In the genomic region with DNA sequence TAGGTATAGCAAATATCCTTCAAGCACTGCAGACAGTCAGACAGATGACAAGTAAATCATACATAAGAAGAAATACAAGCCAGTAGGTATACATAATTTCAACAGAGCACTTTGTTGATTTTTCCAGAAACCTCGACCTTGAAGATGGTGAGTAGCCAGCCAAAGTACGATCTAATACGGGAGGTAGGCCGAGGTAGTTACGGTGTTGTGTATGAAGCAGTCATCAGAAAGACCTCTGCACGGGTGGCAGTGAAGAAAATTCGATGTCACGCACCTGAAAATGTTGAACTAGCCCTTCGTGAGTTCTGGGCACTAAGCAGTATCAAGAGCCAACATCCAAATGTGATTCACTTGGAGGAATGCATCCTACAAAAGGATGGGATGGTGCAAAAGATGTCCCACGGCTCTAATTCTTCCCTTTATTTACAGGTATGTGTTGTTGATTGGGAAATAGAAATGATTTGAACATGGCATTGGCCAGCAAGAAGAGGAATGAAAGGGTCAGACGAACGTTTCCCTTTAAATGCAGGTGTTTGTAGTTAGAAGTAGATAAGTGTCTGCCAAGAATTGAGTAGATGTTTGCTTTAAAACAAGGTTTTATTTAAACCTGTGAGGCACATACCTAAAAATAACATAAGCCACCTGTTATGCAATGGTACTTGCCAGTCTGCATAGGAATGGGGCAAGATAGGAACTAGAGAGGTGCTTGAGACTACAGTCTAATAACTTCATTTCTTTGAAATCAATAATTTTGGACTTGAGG, we compare ENCODE assay signal across 20 cellular contexts. TPM values are rescaled to one million over a fixed set of nuclear protein-coding genes. Genes with fewer than 3 reads are reported as not detected.
DNase-seq lines count a peak whose midpoint lies in the region; ATAC-seq and TF ChIP-seq lines count a peak whose summit lies in the region.
"Had no signal": no experiment of that assay in that cellular context is flagged by ENCODE, and none has a peak within 500 bp of the region (broad histone marks: within the 10 kb centered on the region; RNA-seq: fewer than 3 reads in every experiment).

No MANE protein-coding gene starts in this region.

- POLR2A ChIA-PET in T-cell (lab: Charles Lee): no interaction called here

- peak overlapping the region; percentile 11 to 43 (median 22) for H3K4me3 Mint-ChIP-seq in T-cell
- no peak overlapping the region for H3K4me3 Mint-ChIP-seq in activated T-helper 1 cell treated with anti-CD3 and anti-CD28 coated beads, Interleukin-12 subunit alpha, Interleukin-12 subunit beta, Interleukin-2, Interleukin-4 antibody, amounts not matched to agents 30 ng/mL and 10 ng/mL and 1 ng/mL, durations not matched to agents 14 hours and 24 hours and 36 hours

- no peaks in the 10 kb centered on the region for H3K9me3 Mint-ChIP-seq in T-cell
- no peaks in the 10 kb centered on the region for H3K9me3 Mint-ChIP-seq in activated T-helper 1 cell treated with anti-CD3 and anti-CD28 coated beads, Interleukin-12 subunit alpha, Interleukin-12 subunit beta, Interleukin-2, Interleukin-4 antibody, amounts not matched to agents 30 ng/mL and 10 ng/mL and 1 ng/mL, durations not matched to agents 14 hours and 24 hours and 36 hours
- H3K9me3 Mint-ChIP-seq: activated T-cell treated with anti-CD3 and anti-CD28 coated beads, Interleukin-2, amount 50 U/mL, for 72 hours; naive B cell had no signal

- H3K9me3 ChIP-seq in left ventricle myocardium inferior (replicated peaks) (no peaks in the 10 kb centered on the region), muscle layer of duodenum (ENCODE audit: control insufficient read depth in 1 of 2, low read length in 2 of 2) (no peaks in the 10 kb centered on the region)
- H3K9me3 ChIP-seq: MG63 had no signal

- H3K27ac Mint-ChIP-seq in T-cell: no peak overlapping the region
- no peak overlapping the region for H3K27ac Mint-ChIP-seq in activated T-helper 1 cell treated with anti-CD3 and anti-CD28 coated beads, Interleukin-12 subunit alpha, Interleukin-12 subunit beta, Interleukin-2, Interleukin-4 antibody, amounts not matched to agents 30 ng/mL and 10 ng/mL and 1 ng/mL, durations not matched to agents 14 hours and 24 hours and 36 hours
- H3K27ac Mint-ChIP-seq: activated T-cell treated with anti-CD3 and anti-CD28 coated beads, Interleukin-2, amount 50 U/mL, for 72 hours had no signal

- peak overlapping the region; percentile 97 for H3K27ac ChIP-seq in left ventricle myocardium inferior (replicated peaks)
- H3K27ac ChIP-seq in muscle layer of duodenum (ENCODE audit: low read length): peak overlapping the region; percentile 2

- peaks cover 22% of the 10 kb centered on the region for H3K36me3 Mint-ChIP-seq in T-cell
- peaks cover 25% of the 10 kb centered on the region for H3K36me3 Mint-ChIP-seq in activated T-helper 1 cell treated with anti-CD3 and anti-CD28 coated beads, Interleukin-12 subunit alpha, Interleukin-12 subunit beta, Interleukin-2, Interleukin-4 antibody, amounts not matched to agents 30 ng/mL and 10 ng/mL and 1 ng/mL, durations not matched to agents 14 hours and 24 hours and 36 hours (ENCODE audit: low read depth)

- intact Hi-C loops in left ventricle myocardium inferior (cut with micrococcal nuclease) (no loop called here), left cardiac atrium (cut with DNase I) (loop anchor here in 1 of 2 donors (10.0 kb wide), 1 partner anchor 120 kb away; the partner anchor contains the start of gene CEP85)
- intact Hi-C loops in activated T-helper 1 cell treated with anti-CD3 and anti-CD28 coated beads, Interleukin-12 subunit alpha, Interleukin-12 subunit beta, Interleukin-2, Interleukin-4 antibody, amounts not matched to agents 30 ng/mL and 10 ng/mL and 1 ng/mL, durations not matched to agents 14 hours and 24 hours and 36 hours (cut with micrococcal nuclease): loop anchor here (5.0 kb wide), 1 partner anchor 207 kb away; the partner anchor contains the start of gene STMN1

- CTCF ChIA-PET in T-cell (lab: Charles Lee): interaction anchor here in 1 of 2 donors (0.7 to 1.4 kb wide), 6 partner anchors 9 to 31 kb away, joined by 3 to 8 read pairs (median 5); no protein-coding TSS in a partner anchor

- H3K4me3 ChIP-seq in left ventricle myocardium inferior (peak overlapping the region; percentile 86), muscle layer of duodenum (ENCODE audit: low read depth in 1 of 2, low read length in 2 of 2) (no peak overlapping the region)
- H3K4me3 ChIP-seq: MG63 had no signal

- no peak for TF ChIP-seq CTCF in left ventricle myocardium inferior (IDR thresholded peaks at IDR 0.05; ENCODE audit: borderline replicate concordance)

- H3K4me1 ChIP-seq in left ventricle myocardium inferior: peaks cover 65% of the 10 kb centered on the region
- H3K4me1 ChIP-seq in muscle layer of duodenum (ENCODE audit: control insufficient read depth in 1 of 2, insufficient read depth in 2 of 2, low read length in 2 of 2): peaks cover 14 to 24% of the 10 kb centered on the region in 2 donors

- peaks cover 33 to 48% (median 46%) of the 10 kb centered on the region in 3 donors for H3K4me1 Mint-ChIP-seq in T-cell
- peaks cover 55% of the 10 kb centered on the region for H3K4me1 Mint-ChIP-seq in activated T-helper 1 cell treated with anti-CD3 and anti-CD28 coated beads, Interleukin-12 subunit alpha, Interleukin-12 subunit beta, Interleukin-2, Interleukin-4 antibody, amounts not matched to agents 30 ng/mL and 10 ng/mL and 1 ng/mL, durations not matched to agents 14 hours and 24 hours and 36 hours (ENCODE audit: low read depth)

- H3K27me3 Mint-ChIP-seq in T-cell: no peaks in the 10 kb centered on the region
- no peaks in the 10 kb centered on the region for H3K27me3 Mint-ChIP-seq in activated T-helper 1 cell treated with anti-CD3 and anti-CD28 coated beads, Interleukin-12 subunit alpha, Interleukin-12 subunit beta, Interleukin-2, Interleukin-4 antibody, amounts not matched to agents 30 ng/mL and 10 ng/mL and 1 ng/mL, durations not matched to agents 14 hours and 24 hours and 36 hours (ENCODE audit: insufficient read depth)
- H3K27me3 Mint-ChIP-seq: naive B cell had no signal

- H3K27me3 ChIP-seq in left ventricle myocardium inferior (ENCODE audit: low read depth) (no peaks in the 10 kb centered on the region), muscle layer of duodenum (ENCODE audit: low read depth, low read length) (no peaks in the 10 kb centered on the region)
- H3K27me3 ChIP-seq: MG63 had no signal

- ATAC-seq in left cardiac atrium (no peak), T-cell (replicated peaks in 1 of 4) (no peak), GM21786 (IDR thresholded peaks at IDR 0.05; ENCODE audit: unreplicated experiment) (no peak), GM19467 (IDR thresholded peaks at IDR 0.05; ENCODE audit: unreplicated experiment) (no peak)
- ATAC-seq: activated T-cell treated with anti-CD3 and anti-CD28 coated beads, Interleukin-2, amount 50 U/mL, for 72 hours; esophagus mucosa had no signal

- H3K36me3 ChIP-seq in left ventricle myocardium inferior: peaks cover 54% of the 10 kb centered on the region
- peaks cover 18 to 21% of the 10 kb centered on the region in 2 donors for H3K36me3 ChIP-seq in muscle layer of duodenum (ENCODE audit: control insufficient read depth in 1 of 2, insufficient read depth in 2 of 2, low read length in 2 of 2)

- no peak for DNase-seq in left ventricle myocardium inferior
- DNase-seq in left cardiac atrium: no peak
- no peak for DNase-seq in T-cell
- no peak for DNase-seq in activated T-helper 1 cell treated with anti-CD3 and anti-CD28 coated beads, Interleukin-12 subunit alpha, Interleukin-12 subunit beta, Interleukin-2, Interleukin-4 antibody, amounts not matched to agents 30 ng/mL and 10 ng/mL and 1 ng/mL, durations not matched to agents 14 hours and 24 hours and 36 hours (ENCODE audit: low spot score)
- DNase-seq in stimulated activated CD4-positive, alpha-beta T cell treated with anti-CD3 and anti-CD28 coated beads, Interleukin-12 subunit alpha, Interleukin-12 subunit beta, amount 100 ng/mL, for 4 hours: no peak
- DNase-seq: activated CD4-positive, alpha-beta T cell treated with anti-CD3 and anti-CD28 coated beads for 48 hours; activated T-cell treated with anti-CD3 and anti-CD28 coated beads, Interleukin-2, amount 50 U/mL, for 72 hours; amygdala; DMS153; MG63; naive B cell; NCI-H774; retina; stimulated activated CD4-positive, alpha-beta T cell treated with anti-CD3 and anti-CD28 coated beads, Interleukin-1b, Interleukin-23, amount 100 ng/mL, for 48 hours had no signal

RNA-seq across cellular contexts. Expression of gene PDIK1L, which starts 2.7 kb away (rescaled TPM):
- total RNA-seq in left ventricle myocardium inferior (4.2 TPM), left cardiac atrium (1 to 10 TPM; 3.3 to 4.7 TPM), T-cell (10 to 100 TPM in 3 of 5 donors, 1 to 10 TPM in 2; 8.8 to 23.6 (median 19.1) TPM)
- total RNA-seq in activated T-helper 1 cell treated with anti-CD3 and anti-CD28 coated beads, Interleukin-12 subunit alpha, Interleukin-12 subunit beta, Interleukin-2, Interleukin-4 antibody, amounts not matched to agents 30 ng/mL and 10 ng/mL and 1 ng/mL, durations not matched to agents 14 hours and 24 hours and 36 hours: 15.5 and 18.9 TPM in 2 replicates

RNA-seq across cellular contexts. Expression of gene FAM110D, which starts 44.5 kb away (rescaled TPM):
- total RNA-seq in left ventricle myocardium inferior (3.1 TPM), left cardiac atrium (1 to 10 TPM; 5.2 to 5.3 TPM), T-cell (under 1 TPM in 1 of 5 donors, not detected in 4; 0.09 TPM)
- 0.12 TPM in 1 of 2 replicates, not detected in the other for total RNA-seq in activated T-helper 1 cell treated with anti-CD3 and anti-CD28 coated beads, Interleukin-12 subunit alpha, Interleukin-12 subunit beta, Interleukin-2, Interleukin-4 antibody, amounts not matched to agents 30 ng/mL and 10 ng/mL and 1 ng/mL, durations not matched to agents 14 hours and 24 hours and 36 hours
- total RNA-seq: activated T-cell treated with anti-CD3 and anti-CD28 coated beads, Interleukin-2, amount 50 U/mL, for 72 hours had no signal

RNA-seq across cellular contexts. Expression of gene TRIM63, which starts 46.9 kb away (rescaled TPM):
- total RNA-seq in left ventricle myocardium inferior (203 TPM), left cardiac atrium (100 to 1,000 TPM; 101 to 219 TPM), T-cell (not detected)
- total RNA-seq in activated T-helper 1 cell treated with anti-CD3 and anti-CD28 coated beads, Interleukin-12 subunit alpha, Interleukin-12 subunit beta, Interleukin-2, Interleukin-4 antibody, amounts not matched to agents 30 ng/mL and 10 ng/mL and 1 ng/mL, durations not matched to agents 14 hours and 24 hours and 36 hours: not detected in 2 replicates
- total RNA-seq: esophagus mucosa, kidney epithelial cell, temporal lobe had no signal

RNA-seq across cellular contexts. Expression of gene C1orf232, which starts 54.4 kb away (rescaled TPM):
- total RNA-seq in left ventricle myocardium inferior: not detected
- total RNA-seq in left cardiac atrium: not detected
- not detected for total RNA-seq in T-cell
- total RNA-seq in activated T-helper 1 cell treated with anti-CD3 and anti-CD28 coated beads, Interleukin-12 subunit alpha, Interleukin-12 subunit beta, Interleukin-2, Interleukin-4 antibody, amounts not matched to agents 30 ng/mL and 10 ng/mL and 1 ng/mL, durations not matched to agents 14 hours and 24 hours and 36 hours: not detected in 2 replicates
- total RNA-seq: activated T-cell treated with anti-CD3 and anti-CD28 coated beads, Interleukin-2, amount 50 U/mL, for 72 hours; esophagus mucosa; kidney epithelial cell; temporal lobe had no signal

RNA-seq across cellular contexts. Expression of gene ZNF593, which starts 55.4 kb away (rescaled TPM):
- 13.7 TPM for total RNA-seq in left ventricle myocardium inferior
- total RNA-seq in left cardiac atrium: 10 to 100 TPM; 13.4 to 24.3 TPM
- total RNA-seq in T-cell: 10 to 100 TPM in 3 of 5 donors, 1 to 10 TPM in 2; 8.5 to 17.7 (median 17.1) TPM
- 81.3 and 83.0 TPM in 2 replicates for total RNA-seq in activated T-helper 1 cell treated with anti-CD3 and anti-CD28 coated beads, Interleukin-12 subunit alpha, Interleukin-12 subunit beta, Interleukin-2, Interleukin-4 antibody, amounts not matched to agents 30 ng/mL and 10 ng/mL and 1 ng/mL, durations not matched to agents 14 hours and 24 hours and 36 hours

Comparison
In these comparisons a context has a peak if more than half of its experiments do, and no peak if none do; other contexts are left out.
1. RNA of gene TRIM63, which starts 46.9 kb away (total RNA-seq): 101 to 219 TPM in left cardiac atrium and 203 TPM in left ventricle myocardium inferior (single experiment); not detected in T-cell and not detected in activated T-helper 1 cell treated with anti-CD3 and anti-CD28 coated beads, Interleukin-12 subunit alpha, Interleukin-12 subunit beta, Interleukin-2, Interleukin-4 antibody, amounts not matched to agents 30 ng/mL and 10 ng/mL and 1 ng/mL, durations not matched to agents 14 hours and 24 hours and 36 hours; every median in the first group is over 10 times any median in the second.